8 cellular contexts compared by ENCODE assay signal in the genomic region with DNA sequence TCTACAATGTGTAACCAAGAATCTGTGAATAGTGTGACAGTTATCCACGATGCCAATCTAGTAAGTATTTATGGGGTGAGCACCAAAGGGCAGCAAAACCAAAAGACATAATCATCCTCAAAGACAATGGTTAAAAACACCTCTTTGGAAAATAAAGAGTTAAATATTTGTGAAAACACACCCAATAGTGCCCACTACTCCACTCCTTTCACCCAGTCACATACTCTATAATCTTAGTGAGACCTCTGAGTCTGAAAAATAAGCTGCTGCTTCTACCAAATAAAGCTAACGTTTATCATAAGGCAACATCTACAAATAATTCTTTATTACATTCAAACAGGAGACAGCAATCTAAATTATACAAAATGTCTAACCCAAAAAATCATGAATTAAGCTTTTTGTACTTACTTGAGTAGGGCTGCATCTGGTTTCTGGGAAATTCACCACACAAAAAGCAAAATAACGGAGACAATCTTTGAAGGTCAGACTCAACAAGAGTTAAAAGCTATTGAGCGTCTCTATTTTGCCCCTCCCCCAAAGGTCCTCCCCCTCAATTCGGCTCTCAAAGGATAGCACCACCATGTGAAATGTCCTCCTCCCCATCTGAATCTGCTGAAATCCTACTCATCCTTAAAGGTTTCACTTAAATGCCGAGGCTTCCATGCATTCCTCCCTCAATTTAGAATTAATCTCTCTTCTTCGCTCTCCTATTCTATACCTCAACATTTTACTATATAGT. TPM values are rescaled to one million over a fixed set of nuclear protein-coding genes. Genes with fewer than 3 reads are reported as not detected.
DNase-seq lines count a peak whose midpoint lies in the region; ATAC-seq, FAIRE-seq and TF ChIP-seq lines count a peak whose summit lies in the region.

No MANE protein-coding gene starts in this region.

- H3K27ac ChIP-seq in lower lobe of right lung: peak overlapping the region; percentile 95

- no peak for ATAC-seq in lower lobe of right lung
- no peak for ATAC-seq in GM18520 (IDR thresholded peaks at IDR 0.05; ENCODE audit: unreplicated experiment)
- no peak for ATAC-seq in stimulated activated naive B cell treated with anti-CD40 and anti-IgM and Interleukin-4, amounts not matched to agents 10 μg/mL and 1 μg/mL and 100 μg/mL, for 72 hours (replicated peaks)

- peaks cover 23% of the 10 kb centered on the region for H3K4me1 ChIP-seq in lower lobe of right lung

- H3K4me3 ChIP-seq in cardiac fibroblast (replicated peaks in 1 of 2; ENCODE audit: low read depth in 2 of 2, low read length in 2 of 2) (peak overlapping the region; percentile 93 to 96), lower lobe of right lung (peak overlapping the region; percentile 89)

- H3K36me3 Mint-ChIP-seq in HFFc6 (ENCODE audit: low read depth): peaks cover 17% of the 10 kb centered on the region
- H3K36me3 Mint-ChIP-seq in stimulated activated naive B cell treated with anti-CD40 and anti-IgM and Interleukin-4, amounts not matched to agents 10 μg/mL and 1 μg/mL and 100 μg/mL, for 72 hours: peaks cover 0 to 3% of the 10 kb centered on the region in 2 donors

- H3K27me3 Mint-ChIP-seq in HFFc6 (ENCODE audit: insufficient read depth): peaks cover 1% of the 10 kb centered on the region
- peaks cover 64 to 76% of the 10 kb centered on the region in 2 donors for H3K27me3 Mint-ChIP-seq in stimulated activated naive B cell treated with anti-CD40 and anti-IgM and Interleukin-4, amounts not matched to agents 10 μg/mL and 1 μg/mL and 100 μg/mL, for 72 hours

- peak overlapping the region; percentile 79 for H3K27ac Mint-ChIP-seq in HFFc6
- no peak overlapping the region for H3K27ac Mint-ChIP-seq in stimulated activated naive B cell treated with anti-CD40 and anti-IgM and Interleukin-4, amounts not matched to agents 10 μg/mL and 1 μg/mL and 100 μg/mL, for 72 hours

- H3K27me3 ChIP-seq in lower lobe of right lung (ENCODE audit: low read depth): no peaks in the 10 kb centered on the region

- DNase-seq in AG08395 (ENCODE audit: low spot score) (peak; percentile 43), HFFc6 (no peak), cardiac fibroblast (ENCODE audit: low read depth in 2 of 2) (peak; percentile 60 to 78), lower lobe of right lung (no peak), urothelium cell line (ENCODE audit: low spot score) (peak; percentile 36), NCI-H1092 treated with DMSO at 0.1 percent for 48 hours (lab: John Stamatoyannopoulos, UW) (no peak)
- DNase-seq in stimulated activated naive B cell treated with anti-CD40 and anti-IgM and Interleukin-4, amounts not matched to agents 10 μg/mL and 1 μg/mL and 100 μg/mL, for 72 hours: no peak

- no peaks in the 10 kb centered on the region for H3K9me3 Mint-ChIP-seq in HFFc6
- H3K9me3 Mint-ChIP-seq in stimulated activated naive B cell treated with anti-CD40 and anti-IgM and Interleukin-4, amounts not matched to agents 10 μg/mL and 1 μg/mL and 100 μg/mL, for 72 hours: peaks cover 9 to 12% of the 10 kb centered on the region in 2 donors

- peaks cover 62% of the 10 kb centered on the region for H3K4me1 Mint-ChIP-seq in HFFc6 (ENCODE audit: low read depth)
- peaks cover 11 to 23% of the 10 kb centered on the region in 2 donors for H3K4me1 Mint-ChIP-seq in stimulated activated naive B cell treated with anti-CD40 and anti-IgM and Interleukin-4, amounts not matched to agents 10 μg/mL and 1 μg/mL and 100 μg/mL, for 72 hours

- H3K36me3 ChIP-seq in lower lobe of right lung: no peaks in the 10 kb centered on the region

- no peak for FAIRE-seq in urothelium cell line (lab: Jason Lieb, UNC)

- intact Hi-C loops in lower lobe of right lung (cut with DNase I): no loop called here

- H3K4me3 Mint-ChIP-seq in HFFc6: peak overlapping the region; percentile 96
- no peak overlapping the region for H3K4me3 Mint-ChIP-seq in stimulated activated naive B cell treated with anti-CD40 and anti-IgM and Interleukin-4, amounts not matched to agents 10 μg/mL and 1 μg/mL and 100 μg/mL, for 72 hours

- no peaks in the 10 kb centered on the region for H3K9me3 ChIP-seq in lower lobe of right lung

- TF ChIP-seq CTCF in HFFc6 (IDR thresholded peaks at IDR 0.05) (no peak), cardiac fibroblast (IDR thresholded peaks at IDR 0.05; ENCODE audit: low read depth, low read length) (no peak), lower lobe of right lung (IDR thresholded peaks at IDR 0.05) (no peak)

RNA-seq across cellular contexts. Expression of gene RAPH1, which starts 2.0 kb away (rescaled TPM):
- 10 to 100 TPM; 40.9 to 49.5 (median 46.9) TPM for total RNA-seq in HFFc6 (2021; fragmentation: NEBNext Ultra II Directional; extraction: Animal tissue kit (Norgen Biotek cat#: 25700))
- total RNA-seq in lower lobe of right lung: 63.8 TPM

Comparison
In these comparisons a context has a peak if more than half of its experiments do, and no peak if none do; other contexts are left out.
1. DNase-seq: peak in AG08395 (single experiment), cardiac fibroblast (2 of 2) and urothelium cell line (single experiment); none in HFFc6 (single experiment), lower lobe of right lung (single experiment), NCI-H1092 treated with DMSO at 0.1 percent for 48 hours (single experiment) and stimulated activated naive B cell treated with anti-CD40 and anti-IgM and Interleukin-4, amounts not matched to agents 10 μg/mL and 1 μg/mL and 100 μg/mL, for 72 hours (single experiment).